13 cellular contexts compared by ENCODE assay signal in genomic region chr5:163350083-163350482, GRCh38.
DNase-seq lines count a peak whose midpoint lies in the region; ATAC-seq and TF ChIP-seq lines count a peak whose summit lies in the region.
"Had no signal": no experiment of that assay in that cellular context is flagged by ENCODE, and none has a peak within 500 bp of the region (broad histone marks: within the 10 kb centered on the region; RNA-seq: fewer than 3 reads in every experiment).

No MANE protein-coding gene starts in this region.

- H3K36me3 Mint-ChIP-seq in naive thymus-derived CD4-positive, alpha-beta T cell: no peaks in the 10 kb centered on the region

- peak; percentile 66 for ATAC-seq in naive thymus-derived CD4-positive, alpha-beta T cell

- no peaks in the 10 kb centered on the region for H3K9me3 Mint-ChIP-seq in naive thymus-derived CD4-positive, alpha-beta T cell

- POLR2A ChIA-PET in naive thymus-derived CD4-positive, alpha-beta T cell (lab: Charles Lee): no interaction called here

- DNase-seq in HuH-7 (ENCODE audit: low spot score): peak; percentile 48
- peak; percentile 13 for DNase-seq in adipocyte (ENCODE audit: low read depth)
- DNase-seq in naive thymus-derived CD4-positive, alpha-beta T cell: no peak
- DNase-seq in kidney tubule cell (ENCODE audit: low spot score): no peak
- DNase-seq in NCI-H128 (lab: John Stamatoyannopoulos, UW; ENCODE audit: unreplicated experiment): no peak
- no peak for DNase-seq in caudate nucleus (lab: John Stamatoyannopoulos, UW)
- DNase-seq in putamen (ENCODE audit: low spot score): no peak
- DNase-seq: activated effector memory CD4-positive, alpha-beta T cell treated with Interleukin-2 at 50 U/mL for 16 hours; islet precursor cell; NCI-H524 treated with DMSO at 0.1 percent for 48 hours; uterus had no signal

- no peak overlapping the region for H3K4me3 Mint-ChIP-seq in naive thymus-derived CD4-positive, alpha-beta T cell

- peaks cover 16% of the 10 kb centered on the region for H3K4me1 ChIP-seq in adipocyte (ENCODE audit: control insufficient read depth, insufficient read depth, low read length)
- no peaks in the 10 kb centered on the region for H3K4me1 ChIP-seq in naive thymus-derived CD4-positive, alpha-beta T cell (ENCODE audit: control insufficient read depth in 2 of 2, insufficient read depth in 2 of 2, low read length in 2 of 2)
- H3K4me1 ChIP-seq: parathyroid adenoma, uterus had no signal

- no peak overlapping the region for H3K27ac ChIP-seq in naive thymus-derived CD4-positive, alpha-beta T cell (ENCODE audit: low read depth, low read length)
- H3K27ac ChIP-seq in caudate nucleus (ENCODE audit: low read depth, low read length): no peak overlapping the region
- H3K27ac ChIP-seq: parathyroid adenoma, uterus had no signal

- no peaks in the 10 kb centered on the region for H3K9me3 ChIP-seq in adipocyte (ENCODE audit: control insufficient read depth, low read length)
- H3K9me3 ChIP-seq in naive thymus-derived CD4-positive, alpha-beta T cell (ENCODE audit: control insufficient read depth in 2 of 3, low read length in 3 of 3): no peaks in the 10 kb centered on the region
- H3K9me3 ChIP-seq: uterus had no signal

- no peak overlapping the region for H3K9ac ChIP-seq in adipocyte (ENCODE audit: low read length)
- H3K9ac ChIP-seq: parathyroid adenoma had no signal

- no peaks in the 10 kb centered on the region for H3K36me3 ChIP-seq in adipocyte (ENCODE audit: control insufficient read depth, insufficient read depth, low read length, severe bottlenecking)
- no peaks in the 10 kb centered on the region for H3K36me3 ChIP-seq in naive thymus-derived CD4-positive, alpha-beta T cell (ENCODE audit: control insufficient read depth in 2 of 3, insufficient read depth in 3 of 3, low read length in 3 of 3)
- H3K36me3 ChIP-seq: uterus had no signal

- no peak overlapping the region for H3K27ac Mint-ChIP-seq in naive thymus-derived CD4-positive, alpha-beta T cell

- H3K27me3 Mint-ChIP-seq in naive thymus-derived CD4-positive, alpha-beta T cell: peaks cover 0 to 21% (median 4%) of the 10 kb centered on the region in 5 donors

- no peaks in the 10 kb centered on the region for H3K4me1 Mint-ChIP-seq in naive thymus-derived CD4-positive, alpha-beta T cell

- H3K4me3 ChIP-seq in adipocyte (ENCODE audit: low read length): peak overlapping the region; percentile 47
- H3K4me3 ChIP-seq in naive thymus-derived CD4-positive, alpha-beta T cell (ENCODE audit: low read length): no peak overlapping the region
- H3K4me3 ChIP-seq: uterus had no signal

- peaks cover 4% of the 10 kb centered on the region for H3K27me3 ChIP-seq in adipocyte (replicated peaks; ENCODE audit: control insufficient read depth, insufficient read depth, low read length)
- peaks cover 0 to 3% of the 10 kb centered on the region in 2 donors for H3K27me3 ChIP-seq in naive thymus-derived CD4-positive, alpha-beta T cell (ENCODE audit: control insufficient read depth in 2 of 2, insufficient read depth in 2 of 2, low read length in 2 of 2)
- H3K27me3 ChIP-seq: uterus had no signal

- intact Hi-C loops in naive thymus-derived CD4-positive, alpha-beta T cell (cut with micrococcal nuclease): no loop called here

- peak; percentile 38; the same call in 2 of the 3 replicates for TF ChIP-seq CTCF in GM12872 (IDR thresholded peaks at IDR 0.05; ENCODE audit: insufficient read depth, low read depth, low read length)

- CTCF ChIA-PET in naive thymus-derived CD4-positive, alpha-beta T cell (lab: Charles Lee): no interaction called here

Comparison
In these comparisons a context has a peak if more than half of its experiments do, and no peak if none do; other contexts are left out.
1. DNase-seq: peak in HuH-7 (single experiment) and adipocyte (single experiment); none in naive thymus-derived CD4-positive, alpha-beta T cell (0 of 9), kidney tubule cell (single experiment), NCI-H128 (single experiment), caudate nucleus (0 of 61) and putamen (single experiment).